In the genomic region with DNA sequence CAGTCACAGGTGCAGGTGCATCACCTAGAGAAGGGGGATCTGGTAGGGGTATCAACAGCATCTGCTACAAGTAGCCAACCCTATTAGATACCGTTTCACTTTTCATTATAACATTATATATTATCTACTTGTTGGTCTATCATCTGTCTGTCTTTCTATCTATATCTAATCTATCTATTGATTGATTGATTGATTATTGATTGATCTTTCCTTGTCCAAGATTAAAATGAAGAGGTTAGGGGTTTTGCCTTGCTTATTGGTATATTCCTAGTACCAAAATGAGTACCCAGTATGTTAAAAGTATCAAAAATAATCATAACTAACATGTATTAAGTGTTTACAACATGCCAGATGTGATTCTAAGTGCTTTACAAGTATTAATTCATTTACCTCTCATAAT, we compare ENCODE assay signal across 8 cellular contexts.
"Had no signal": no experiment of that assay in that cellular context is flagged by ENCODE, and none has a peak within 500 bp of the region (broad histone marks: within the 10 kb centered on the region; RNA-seq: fewer than 3 reads in every experiment).

No MANE protein-coding gene starts in this region.

- ATAC-seq: GM12878 had no signal

- DNase-seq: GDM1, GF-D8 had no signal

- FAIRE-seq: G401.6, GM12878, GM12891, GM12892, GM18507, GM19239 had no signal

- H3K4me3 ChIP-seq: GM12878 had no signal
